18 cellular contexts compared by ENCODE assay signal in genomic region chr12:98126637-98127335, GRCh38.
A peak's percentile ranks its signal among the peaks of the same experiment; 100 is the strongest.
DNase-seq lines count a peak whose midpoint lies in the region; ATAC-seq, FAIRE-seq and TF ChIP-seq lines count a peak whose summit lies in the region.
"Had no signal": no experiment of that assay in that cellular context is flagged by ENCODE, and none has a peak within 500 bp of the region (broad histone marks: within the 10 kb centered on the region; RNA-seq: fewer than 3 reads in every experiment).

No MANE protein-coding gene starts in this region.

- H3K27ac Mint-ChIP-seq in type B pancreatic cell, result peak overlapping the region; percentile 25
- H3K27ac Mint-ChIP-seq: activated T-helper 2 cell treated with anti-CD3 and anti-CD28 coated beads, Interferon-gamma antibody, Interleukin-2, Interleukin-4, amounts not matched to agents 10 μg/mL and 5 μg/mL and 100 μg/mL, durations not matched to agents 14 hours and 24 hours and 36 hours; naive B cell had no signal

- in situ Hi-C loops in GM12878 (cut with MboI), result no loop called here

- SMC1A ChIA-PET in GM12878 (lab: Charles Lee; ENCODE audit: uncharacterized antibody, unreplicated experiment), result interaction anchor here (0.9 kb wide), 1 partner anchor 9 kb away, joined by 3 read pairs; no protein-coding TSS in a partner anchor

- H3K4me1 Mint-ChIP-seq in type B pancreatic cell (ENCODE audit: unreplicated experiment), result peaks cover 24% of the 10 kb centered on the region
- H3K4me1 Mint-ChIP-seq: naive B cell had no signal

- no TSS peak for BruUV-seq in GM12878 (replicated peaks; lab: Mats Ljungman, UMichigan)

- no peak for FAIRE-seq in GM12878 (lab: Jason Lieb, UNC)
- FAIRE-seq: colon, GM18507 had no signal

- RAD21 ChIA-PET in GM12878 (lab: Charles Lee; ENCODE audit: unreplicated experiment), result no interaction called here

- H3K9me3 ChIP-seq in heart right ventricle (no peaks in the 10 kb centered on the region), right atrium auricular region (no peaks in the 10 kb centered on the region), GM12878 (replicated peaks; ENCODE audit: control insufficient read depth, insufficient read depth, low read length) (no peaks in the 10 kb centered on the region)
- H3K9me3 ChIP-seq: MG63, thoracic aorta had no signal

- H3K4me3 ChIP-seq in heart right ventricle (no peak overlapping the region), right atrium auricular region (no peak overlapping the region), GM12878 (no peak overlapping the region)
- H3K4me3 ChIP-seq: MG63, thoracic aorta had no signal

- TF ChIP-seq RAD21 in GM12878 (IDR thresholded peaks at IDR 0.05; ENCODE audit: insufficient read depth, low read depth, low read length), result no peak

- no peak overlapping the region for H2AFZ ChIP-seq in GM12878 (ENCODE audit: control insufficient read depth, low read depth, low read length)

- DNase-seq in heart right ventricle (no peak), right atrium auricular region (ENCODE audit: low spot score) (no peak), GM12878 (ENCODE audit: low read depth, low spot score) (no peak), lung microvascular endothelial cell (ENCODE audit: low read depth in 2 of 2) (peak; percentile 68 to 73), type B pancreatic cell (ENCODE audit: extremely low spot score, unreplicated experiment) (no peak)
- DNase-seq: erythroblast; head of caudate nucleus; MG63; naive B cell; retina; stimulated activated CD4-positive, alpha-beta T cell treated with anti-CD3 and anti-CD28 coated beads, Interleukin-2, amount 100 ng/mL, for 24 hours had no signal

- H3K27me3 Mint-ChIP-seq in type B pancreatic cell, result peaks cover 4% of the 10 kb centered on the region

- no peaks in the 10 kb centered on the region for H3K36me3 ChIP-seq in heart right ventricle
- H3K36me3 ChIP-seq in right atrium auricular region, result no peaks in the 10 kb centered on the region
- no peaks in the 10 kb centered on the region for H3K36me3 ChIP-seq in GM12878 (ENCODE audit: control insufficient read depth in 2 of 2, insufficient read depth in 2 of 2, low read length in 1 of 2)
- H3K36me3 ChIP-seq: MG63, thoracic aorta had no signal

- TF ChIP-seq EP300 in GM12878 (IDR thresholded peaks at IDR 0.05; ENCODE audit: borderline replicate concordance in 1 of 2, control insufficient read depth in 1 of 2, low read depth in 2 of 2, low read length in 2 of 2), result no peak

- TF ChIP-seq CTCF in heart right ventricle (IDR thresholded peaks at IDR 0.05) (no peak), right atrium auricular region (IDR thresholded peaks at IDR 0.05) (no peak), GM12878 (IDR thresholded peaks at IDR 0.05 in 2 of 3, conservative IDR thresholded peaks at IDR 0.05 in 1 of 3; ENCODE audit: control insufficient read depth in 2 of 3, extremely low read depth in 1 of 3, insufficient read depth in 1 of 3, low read depth in 3 of 3, low read length in 3 of 3) (no peak), type B pancreatic cell (conservative IDR thresholded peaks at IDR 0.05) (no peak)

- H3K9ac ChIP-seq in GM12878 (ENCODE audit: control insufficient read depth, insufficient read depth, low read length), result no peak overlapping the region

- POLR2A ChIA-PET in GM12878 (lab: Charles Lee), result no interaction called here

- CTCF ChIA-PET in GM12878 (lab: Yijun Ruan, JAX), result interaction anchor here (1.0 to 2.1 kb wide), 2 partner anchors 11 to 15 kb away, joined by 3 to 6 read pairs; no protein-coding TSS in a partner anchor

- no peaks in the 10 kb centered on the region for H4K20me1 ChIP-seq in GM12878 (ENCODE audit: control insufficient read depth, insufficient read depth)

- peaks cover 4% of the 10 kb centered on the region for H3K36me3 Mint-ChIP-seq in type B pancreatic cell
- H3K36me3 Mint-ChIP-seq: naive B cell had no signal

- 42 to 51% methylated on average over 12 of the region's 12 CpGs for WGBS in heart right ventricle, 2 donors
- 7% methylated on average over 12 of the region's 12 CpGs for WGBS in GM12878 (ENCODE audit: insufficient coverage, insufficient replicate concordance, low lambda C conversion rate, missing lambda C conversion rate)

- no peak overlapping the region for H3K4me2 ChIP-seq in GM12878 (ENCODE audit: control insufficient read depth, insufficient read depth)

- peaks cover 0 to 46% (median 13%) of the 10 kb centered on the region in 9 donors for H3K4me1 ChIP-seq in heart right ventricle
- H3K4me1 ChIP-seq in right atrium auricular region, result peaks cover 0 to 4% of the 10 kb centered on the region in 2 donors
- H3K4me1 ChIP-seq in GM12878 (ENCODE audit: control insufficient read depth, insufficient read depth, low read length), result no peaks in the 10 kb centered on the region

- H3K27me3 ChIP-seq in heart right ventricle (no peaks in the 10 kb centered on the region), right atrium auricular region (no peaks in the 10 kb centered on the region), GM12878 (replicated peaks in 1 of 2; ENCODE audit: control insufficient read depth in 2 of 2, insufficient read depth in 2 of 2, low read length in 1 of 2) (no peaks in the 10 kb centered on the region; a peak in 2 of 4 replicates)

- H3K27ac ChIP-seq in heart right ventricle, result peak overlapping the region in 7 of 10 donors; percentile 3 to 70 (median 57)
- no peak overlapping the region for H3K27ac ChIP-seq in right atrium auricular region
- H3K27ac ChIP-seq in GM12878 (ENCODE audit: control insufficient read depth, insufficient read depth), result no peak overlapping the region
- H3K27ac ChIP-seq: thoracic aorta had no signal

- peaks cover 5% of the 10 kb centered on the region for H3K9me3 Mint-ChIP-seq in type B pancreatic cell
- H3K9me3 Mint-ChIP-seq: activated T-helper 2 cell treated with anti-CD3 and anti-CD28 coated beads, Interferon-gamma antibody, Interleukin-2, Interleukin-4, amounts not matched to agents 10 μg/mL and 5 μg/mL and 100 μg/mL, durations not matched to agents 14 hours and 24 hours and 36 hours had no signal

- H3K79me2 ChIP-seq in GM12878 (ENCODE audit: control insufficient read depth, insufficient read depth, low read length), result no peaks in the 10 kb centered on the region

- no peak overlapping the region for H3K4me3 Mint-ChIP-seq in type B pancreatic cell
- H3K4me3 Mint-ChIP-seq: naive B cell had no signal

- TF ChIP-seq POLR2A in GM12878 (IDR thresholded peaks at IDR 0.05; ENCODE audit: low read depth, low read length), result no peak

- intact Hi-C loops in heart right ventricle (cut with DNase I) (no loop called here), GM12878 (cut with micrococcal nuclease; ENCODE audit: unreplicated experiment) (no loop called here)

- ATAC-seq in heart right ventricle, result peak in 6 of 8 donors; percentile 14 to 90 (median 59)
- peak; percentile 34 for ATAC-seq in GM12878
- no peak for ATAC-seq in GM19455 (IDR thresholded peaks at IDR 0.05; ENCODE audit: unreplicated experiment)
- no peak for ATAC-seq in GM21825 (IDR thresholded peaks at IDR 0.05; ENCODE audit: unreplicated experiment)
- ATAC-seq in GM18867 (IDR thresholded peaks at IDR 0.05; ENCODE audit: unreplicated experiment), result no peak

TF ChIP-seq in GM12878, 131 proteins besides CTCF, POLR2A, EP300 and RAD21 (continues in another document):
- TF ChIP-seq SPI1 (IDR thresholded peaks at IDR 0.05; ENCODE audit: borderline replicate concordance, insufficient read depth, low read depth, low read length) (no peak), RB1 (IDR thresholded peaks at IDR 0.05; ENCODE audit: borderline replicate concordance) (no peak), CEBPB (IDR thresholded peaks at IDR 0.05; ENCODE audit: borderline replicate concordance in 1 of 2, low read depth in 2 of 2, low read length in 2 of 2) (no peak), MXI1 (IDR thresholded peaks at IDR 0.05; ENCODE audit: low read depth, low read length) (no peak), SREBF1 (IDR thresholded peaks at IDR 0.05; ENCODE audit: low read length) (no peak), STAT1 (conservative IDR thresholded peaks at IDR 0.05) (no peak), NR2C1 (IDR thresholded peaks at IDR 0.05) (no peak), KDM1A (IDR thresholded peaks at IDR 0.05; ENCODE audit: borderline replicate concordance) (no peak), MLLT1 (IDR thresholded peaks at IDR 0.05) (no peak), LARP7 (IDR thresholded peaks at IDR 0.05) (no peak), SREBF2 (IDR thresholded peaks at IDR 0.05; ENCODE audit: low read length) (no peak), IKZF1 (conservative IDR thresholded peaks at IDR 0.05) (peak; percentile 25; the same call in 1 of the 2 replicates), ESRRA (IDR thresholded peaks at IDR 0.05; ENCODE audit: low read length) (no peak), TARDBP (IDR thresholded peaks at IDR 0.05; ENCODE audit: borderline replicate concordance) (no peak), BCL11A (IDR thresholded peaks at IDR 0.05; ENCODE audit: low read depth, low read length) (no peak), SKIL (IDR thresholded peaks at IDR 0.05; ENCODE audit: low read depth, poor library complexity, severe bottlenecking) (no peak)

Comparison
In these comparisons a context has a peak if more than half of its experiments do, and no peak if none do; other contexts are left out.
1. H3K27ac ChIP-seq: peak in heart right ventricle (7 of 10); none in right atrium auricular region (0 of 2) and GM12878 (single experiment).
2. ATAC-seq: peak in heart right ventricle (6 of 8) and GM12878 (single experiment); none in GM19455 (single experiment), GM21825 (single experiment) and GM18867 (single experiment).
3. DNase-seq: peak in lung microvascular endothelial cell (2 of 2); none in heart right ventricle (0 of 2), right atrium auricular region (single experiment), GM12878 (single experiment) and type B pancreatic cell (single experiment).